20 cellular contexts compared by ENCODE assay signal in genomic region chr11:101446238-101446637, GRCh38.
A peak's percentile ranks its signal among the peaks of the same experiment; 100 is the strongest.
DNase-seq lines count a peak whose midpoint lies in the region; ATAC-seq, FAIRE-seq and TF ChIP-seq lines count a peak whose summit lies in the region.
"Had no signal": no experiment of that assay in that cellular context is flagged by ENCODE, and none has a peak within 500 bp of the region (broad histone marks: within the 10 kb centered on the region; RNA-seq: fewer than 3 reads in every experiment).

No MANE protein-coding gene starts in this region.

- H3K27me3 Mint-ChIP-seq in astrocyte (ENCODE audit: low read depth, unreplicated experiment), result no peaks in the 10 kb centered on the region
- H3K27me3 Mint-ChIP-seq: activated CD4-positive, alpha-beta T cell treated with anti-CD3 and anti-CD28 coated beads for 36 hours; stimulated activated memory B cell treated with anti-CD40 and anti-IgM and Interleukin-4, amounts not matched to agents 10 μg/mL and 1 μg/mL and 100 μg/mL, for 72 hours; type B pancreatic cell had no signal

- no peaks in the 10 kb centered on the region for H3K27me3 ChIP-seq in ACC112 (ENCODE audit: insufficient read depth, low read length)
- no peaks in the 10 kb centered on the region for H3K27me3 ChIP-seq in astrocyte (ENCODE audit: insufficient read depth, low read length)
- H3K27me3 ChIP-seq: heart right ventricle had no signal

- no peak for ATAC-seq in HG02588 (IDR thresholded peaks at IDR 0.05; ENCODE audit: unreplicated experiment)
- ATAC-seq: activated CD4-positive, alpha-beta T cell treated with anti-CD3 and anti-CD28 coated beads for 36 hours; heart right ventricle; Right ventricle myocardium inferior; stimulated activated memory B cell treated with anti-CD40 and anti-IgM and Interleukin-4, amounts not matched to agents 10 μg/mL and 1 μg/mL and 100 μg/mL, for 72 hours had no signal

- H3K79me2 ChIP-seq in ACC112 (ENCODE audit: control insufficient read depth, insufficient read depth, low read length, unreplicated experiment) (no peaks in the 10 kb centered on the region), astrocyte (ENCODE audit: insufficient read depth, low read length) (no peaks in the 10 kb centered on the region)

- no peaks in the 10 kb centered on the region for H3K9me3 ChIP-seq in astrocyte (ENCODE audit: insufficient read depth, low read depth, low read length)
- H3K9me3 ChIP-seq: heart right ventricle had no signal

- H3K9ac ChIP-seq in astrocyte (ENCODE audit: low read length), result no peak overlapping the region

- DNase-seq in HT1080 (ENCODE audit: low read depth) (peak; percentile 49), astrocyte (ENCODE audit: low read depth) (peak; percentile 44), fibroblast of the aortic adventitia (ENCODE audit: low read depth) (peak; percentile 28), NCI-H510A treated with DMSO at 0.1 percent for 48 hours (lab: John Stamatoyannopoulos, UW) (no peak), mesenteric fat pad (ENCODE audit: low spot score) (no peak), NCI-H446 (lab: John Stamatoyannopoulos, UW) (no peak)
- DNase-seq: activated CD4-positive, alpha-beta T cell treated with anti-CD3 and anti-CD28 coated beads for 36 hours; activated CD8-positive, alpha-beta memory T cell treated with anti-CD3 and anti-CD28 coated beads, Interleukin-2, amount 50 U/mL, for 4 hours; COR-L47; heart right ventricle; NK-92 treated with Interleukin-12 subunit alpha and Interleukin-12 subunit beta, amount 100 ng/mL, for 24 hours; occipital lobe; T-helper 9 cell had no signal

- H3K4me2 ChIP-seq in astrocyte (ENCODE audit: low read length), result no peak overlapping the region

- H2AFZ ChIP-seq in ACC112 (ENCODE audit: low read length, unreplicated experiment), result no peak overlapping the region
- H2AFZ ChIP-seq in astrocyte (ENCODE audit: low read depth, low read length), result no peak overlapping the region

- H3K36me3 Mint-ChIP-seq in astrocyte (ENCODE audit: low read depth, unreplicated experiment), result no peaks in the 10 kb centered on the region
- H3K36me3 Mint-ChIP-seq: stimulated activated memory B cell treated with anti-CD40 and anti-IgM and Interleukin-4, amounts not matched to agents 10 μg/mL and 1 μg/mL and 100 μg/mL, for 72 hours; type B pancreatic cell had no signal

- H3K27ac Mint-ChIP-seq in astrocyte (ENCODE audit: unreplicated experiment), result no peak overlapping the region
- H3K27ac Mint-ChIP-seq: activated CD4-positive, alpha-beta T cell treated with anti-CD3 and anti-CD28 coated beads for 36 hours; stimulated activated memory B cell treated with anti-CD40 and anti-IgM and Interleukin-4, amounts not matched to agents 10 μg/mL and 1 μg/mL and 100 μg/mL, for 72 hours; type B pancreatic cell had no signal

- H3K4me1 ChIP-seq in ACC112 (ENCODE audit: control insufficient read depth, insufficient read depth, low read length, unreplicated experiment), result peaks cover 65% of the 10 kb centered on the region
- H3K4me1 ChIP-seq in astrocyte (ENCODE audit: insufficient read depth, low read length), result peaks cover 9% of the 10 kb centered on the region

- peaks cover 32% of the 10 kb centered on the region for H3K4me1 Mint-ChIP-seq in astrocyte (ENCODE audit: low read depth, unreplicated experiment)
- H3K4me1 Mint-ChIP-seq: activated CD4-positive, alpha-beta T cell treated with anti-CD3 and anti-CD28 coated beads for 36 hours; stimulated activated memory B cell treated with anti-CD40 and anti-IgM and Interleukin-4, amounts not matched to agents 10 μg/mL and 1 μg/mL and 100 μg/mL, for 72 hours had no signal

- TF ChIP-seq CTCF in astrocyte (IDR thresholded peaks at IDR 0.05; ENCODE audit: insufficient read depth, low read depth, low read length) (no peak), fibroblast of the aortic adventitia (IDR thresholded peaks at IDR 0.05; ENCODE audit: insufficient read depth, low read length) (no peak)

- H3K4me3 ChIP-seq in ACC112 (ENCODE audit: low read depth, low read length) (no peak overlapping the region), astrocyte (ENCODE audit: insufficient read depth, low read depth, low read length) (no peak overlapping the region), fibroblast of the aortic adventitia (ENCODE audit: low read depth, low read length) (no peak overlapping the region)
- H3K4me3 ChIP-seq: heart right ventricle, skin epidermis had no signal

- no peaks in the 10 kb centered on the region for H3K9me3 Mint-ChIP-seq in astrocyte (ENCODE audit: unreplicated experiment)
- H3K9me3 Mint-ChIP-seq: stimulated activated memory B cell treated with anti-CD40 and anti-IgM and Interleukin-4, amounts not matched to agents 10 μg/mL and 1 μg/mL and 100 μg/mL, for 72 hours; type B pancreatic cell had no signal

- H3K4me3 Mint-ChIP-seq in astrocyte (ENCODE audit: unreplicated experiment), result no peak overlapping the region
- H3K4me3 Mint-ChIP-seq: activated CD4-positive, alpha-beta T cell treated with anti-CD3 and anti-CD28 coated beads for 36 hours; stimulated activated memory B cell treated with anti-CD40 and anti-IgM and Interleukin-4, amounts not matched to agents 10 μg/mL and 1 μg/mL and 100 μg/mL, for 72 hours; type B pancreatic cell had no signal

- FAIRE-seq in astrocyte (lab: Jason Lieb, UNC), result no peak
- FAIRE-seq: GM18507 had no signal

- H4K20me1 ChIP-seq in astrocyte (ENCODE audit: insufficient read depth, low read length), result no peaks in the 10 kb centered on the region

- peak overlapping the region; percentile 92 for H3K27ac ChIP-seq in ACC112 (ENCODE audit: low read depth, low read length)
- H3K27ac ChIP-seq in astrocyte (ENCODE audit: low read depth, low read length), result no peak overlapping the region
- H3K27ac ChIP-seq: heart right ventricle had no signal

- H3K36me3 ChIP-seq in ACC112 (ENCODE audit: insufficient read depth, low read length), result no peaks in the 10 kb centered on the region
- H3K36me3 ChIP-seq in astrocyte (ENCODE audit: insufficient read depth, low read length), result no peaks in the 10 kb centered on the region
- H3K36me3 ChIP-seq: heart right ventricle had no signal

Comparison
In these comparisons a context has a peak if more than half of its experiments do, and no peak if none do; other contexts are left out.
1. DNase-seq: peak in HT1080 (single experiment), astrocyte (single experiment) and fibroblast of the aortic adventitia (single experiment); none in NCI-H510A treated with DMSO at 0.1 percent for 48 hours (single experiment), mesenteric fat pad (single experiment) and NCI-H446 (0 of 2).